Comparison of ENCODE assay signal across 9 cellular contexts in genomic region chr6:68575765-68576439, GRCh38.
A peak's percentile ranks its signal among the peaks of the same experiment; 100 is the strongest.
DNase-seq lines count a peak whose midpoint lies in the region; ATAC-seq and TF ChIP-seq lines count a peak whose summit lies in the region.
"Had no signal": no experiment of that assay in that cellular context is flagged by ENCODE, and none has a peak within 500 bp of the region (broad histone marks: within the 10 kb centered on the region; RNA-seq: fewer than 3 reads in every experiment).

No MANE protein-coding gene starts in this region.

- no peaks in the 10 kb centered on the region for H3K36me3 ChIP-seq in brain microvascular endothelial cell (replicated peaks)

- no peaks in the 10 kb centered on the region for H3K27me3 Mint-ChIP-seq in effector memory CD8-positive, alpha-beta T cell
- H3K27me3 Mint-ChIP-seq: CD8-positive, alpha-beta memory T cell had no signal

- peak; percentile 60 for DNase-seq in NCI-H1105 (lab: John Stamatoyannopoulos, UW)
- no peak for DNase-seq in brain microvascular endothelial cell
- peak; percentile 81 for DNase-seq in medulla oblongata (ENCODE audit: extremely low spot score)
- no peak for DNase-seq in effector CD8-positive, alpha-beta T cell (lab: John Stamatoyannopoulos, UW)
- no peak for DNase-seq in activated effector memory CD4-positive, alpha-beta T cell treated with anti-CD3 and anti-CD28 coated beads, Interleukin-2, amount 50 U/mL, for 16 hours
- no peak for DNase-seq in effector memory CD8-positive, alpha-beta T cell
- DNase-seq: CD8-positive, alpha-beta memory T cell had no signal

- no peaks in the 10 kb centered on the region for H3K4me1 Mint-ChIP-seq in effector memory CD8-positive, alpha-beta T cell (ENCODE audit: low read depth in 2 of 2)
- H3K4me1 Mint-ChIP-seq: CD8-positive, alpha-beta memory T cell had no signal

- in situ Hi-C loops in brain microvascular endothelial cell (cut with HindIII; ENCODE audit: low pct_ligation_motif_present, low sequenced_read_pairs), result no loop called here

- peak overlapping the region; percentile 25 for H3K4me3 ChIP-seq in brain microvascular endothelial cell (ENCODE audit: low read depth, low read length)

- no peak for ATAC-seq in effector memory CD8-positive, alpha-beta T cell (replicated peaks)
- ATAC-seq in GM21447 (IDR thresholded peaks at IDR 0.05; ENCODE audit: unreplicated experiment), result no peak

- H3K27me3 ChIP-seq in brain microvascular endothelial cell (replicated peaks), result no peaks in the 10 kb centered on the region

- peaks cover 4 to 13% of the 10 kb centered on the region in 2 donors for H3K9me3 Mint-ChIP-seq in effector memory CD8-positive, alpha-beta T cell

- no peaks in the 10 kb centered on the region for H3K36me3 Mint-ChIP-seq in effector memory CD8-positive, alpha-beta T cell (ENCODE audit: insufficient read depth)
- H3K36me3 Mint-ChIP-seq: CD8-positive, alpha-beta memory T cell had no signal

- H3K4me3 Mint-ChIP-seq in effector memory CD8-positive, alpha-beta T cell, result no peak overlapping the region
- H3K4me3 Mint-ChIP-seq: CD8-positive, alpha-beta memory T cell had no signal

- TF ChIP-seq CTCF in C4-2B (conservative IDR thresholded peaks at IDR 0.05) (0 out of 2 replicates have a peak, but pooled peaks have one; percentile 6), brain microvascular endothelial cell (IDR thresholded peaks at IDR 0.05; ENCODE audit: low read depth, low read length, missing control alignments) (no peak)

- no peak overlapping the region for H3K27ac Mint-ChIP-seq in effector memory CD8-positive, alpha-beta T cell
- H3K27ac Mint-ChIP-seq: CD8-positive, alpha-beta memory T cell had no signal

- H3K27ac ChIP-seq in C4-2B (no peak overlapping the region), brain microvascular endothelial cell (no peak overlapping the region)

Comparison
In these comparisons a context has a peak if more than half of its experiments do, and no peak if none do; other contexts are left out.
1. DNase-seq: peak in NCI-H1105 (single experiment) and medulla oblongata (single experiment); none in brain microvascular endothelial cell (single experiment), effector CD8-positive, alpha-beta T cell (single experiment), activated effector memory CD4-positive, alpha-beta T cell treated with anti-CD3 and anti-CD28 coated beads, Interleukin-2, amount 50 U/mL, for 16 hours (single experiment) and effector memory CD8-positive, alpha-beta T cell (0 of 3).